In genomic region chr3:133361011-133361410, GRCh38 we compare ENCODE assay signal across 32 cellular contexts. TPM values are rescaled to one million over a fixed set of nuclear protein-coding genes. Genes with fewer than 3 reads are reported as not detected.
"Had no signal": no experiment of that assay in that cellular context is flagged by ENCODE, and none has a peak within 500 bp of the region (broad histone marks: within the 10 kb centered on the region; RNA-seq: fewer than 3 reads in every experiment).

No MANE protein-coding gene starts in this region.

- H3K4me3 ChIP-seq: ascending aorta, esophagus squamous epithelium, heart left ventricle had no signal

- H3K27me3 Mint-ChIP-seq: activated CD8-positive, alpha-beta T cell treated with anti-CD3 and anti-CD28 coated beads for 36 hours; activated naive CD8-positive, alpha-beta T cell treated with anti-CD3 and anti-CD28 coated beads, Interleukin-2, amount 10 ng/mL, durations not matched to agents 7 days and 5 days had no signal

- H3K27ac Mint-ChIP-seq: activated CD8-positive, alpha-beta T cell treated with anti-CD3 and anti-CD28 coated beads for 36 hours; activated naive CD4-positive, alpha-beta T cell treated with anti-CD3 and anti-CD28 coated beads, Interleukin-2, amount 10 ng/mL, durations not matched to agents 7 days and 5 days; activated naive CD4-positive, alpha-beta T cell treated with anti-CD3 and anti-CD28 coated beads, Interleukin-2, amount 50 U/mL, for 72 hours; activated naive CD8-positive, alpha-beta T cell treated with anti-CD3 and anti-CD28 coated beads, Interleukin-2, amount 10 ng/mL, durations not matched to agents 7 days and 5 days; activated T-helper 17 cell treated with anti-CD3 and anti-CD28 coated beads, Interleukin-2, amount 50 U/mL, for 72 hours; effector memory CD8-positive, alpha-beta T cell; T-cell; T-helper 1 cell treated with Interleukin-12 subunit alpha and Interleukin-12 subunit beta and Interleukin-4 antibody, amounts not matched to agents 30 μg/mL and 1 μg/mL, for 36 hours had no signal

- H3K4me1 Mint-ChIP-seq: activated naive CD4-positive, alpha-beta T cell treated with anti-CD3 and anti-CD28 coated beads, Interleukin-2, amount 10 ng/mL, durations not matched to agents 7 days and 5 days; activated T-helper 17 cell treated with anti-CD3 and anti-CD28 coated beads, Interleukin-2, amount 50 U/mL, for 72 hours; T-cell had no signal

- H3K27me3 ChIP-seq: ascending aorta, esophagus squamous epithelium, heart left ventricle had no signal

- H3K4me1 ChIP-seq: ascending aorta, esophagus squamous epithelium, heart left ventricle had no signal

- H3K9me3 Mint-ChIP-seq: activated CD8-positive, alpha-beta T cell treated with anti-CD3 and anti-CD28 coated beads for 36 hours; activated naive CD8-positive, alpha-beta T cell treated with anti-CD3 and anti-CD28 coated beads, Interleukin-2, amount 10 ng/mL, durations not matched to agents 7 days and 5 days; effector memory CD8-positive, alpha-beta T cell; T-helper 1 cell treated with Interleukin-12 subunit alpha and Interleukin-12 subunit beta and Interleukin-4 antibody, amounts not matched to agents 30 μg/mL and 1 μg/mL, for 36 hours had no signal

- H3K27ac ChIP-seq: ascending aorta, epithelial cell of prostate, esophagus squamous epithelium, heart left ventricle had no signal

- ATAC-seq: activated CD8-positive, alpha-beta T cell treated with anti-CD3 and anti-CD28 coated beads for 36 hours; activated naive CD4-positive, alpha-beta T cell treated with anti-CD3 and anti-CD28 coated beads, Interleukin-2, amount 50 U/mL, for 72 hours; activated T-cell treated with anti-CD3 and anti-CD28 coated beads, Interleukin-2, amount 50 U/mL, for 4 hours; activated T-helper 17 cell treated with anti-CD3 and anti-CD28 coated beads, Interleukin-2, amount 50 U/mL, for 72 hours; effector memory CD8-positive, alpha-beta T cell; heart left ventricle; T-cell had no signal

- H3K4me3 Mint-ChIP-seq: activated CD8-positive, alpha-beta T cell treated with anti-CD3 and anti-CD28 coated beads for 36 hours; activated naive CD4-positive, alpha-beta T cell treated with anti-CD3 and anti-CD28 coated beads, Interleukin-2, amount 10 ng/mL, durations not matched to agents 7 days and 5 days; activated naive CD8-positive, alpha-beta T cell treated with anti-CD3 and anti-CD28 coated beads, Interleukin-2, amount 10 ng/mL, durations not matched to agents 7 days and 5 days; activated T-cell treated with anti-CD3 and anti-CD28 coated beads, Interleukin-2, amount 50 U/mL, for 4 hours; activated T-helper 17 cell treated with anti-CD3 and anti-CD28 coated beads, Interleukin-2, amount 50 U/mL, for 72 hours; brain; effector memory CD8-positive, alpha-beta T cell; T-cell; T-helper 1 cell treated with Interleukin-12 subunit alpha and Interleukin-12 subunit beta and Interleukin-4 antibody, amounts not matched to agents 30 μg/mL and 1 μg/mL, for 36 hours had no signal

- DNase-seq: activated CD4-positive, alpha-beta T cell treated with anti-CD3 and anti-CD28 coated beads for 4 hours; activated CD4-positive, alpha-beta T cell treated with anti-CD3 and anti-CD28 coated beads, Interleukin-2, amount 50 U/mL, for 1 hour; activated CD4-positive, alpha-beta T cell treated with anti-CD3 and anti-CD28 coated beads, Interleukin-2, amount 50 U/mL, for 48 hours; activated CD4-positive, CD25-positive, alpha-beta regulatory T cell; activated CD4-positive, CD25-positive, alpha-beta regulatory T cell treated with anti-CD3 and anti-CD28 coated beads, Interleukin-2, amount 50 U/mL, for 72 hours; activated CD8-positive, alpha-beta memory T cell treated with anti-CD3 and anti-CD28 coated beads for 24 hours; activated CD8-positive, alpha-beta T cell treated with anti-CD3 and anti-CD28 coated beads for 36 hours; activated effector memory CD4-positive, alpha-beta T cell treated with anti-CD3 and anti-CD28 coated beads, Interleukin-2, amount 50 U/mL, for 16 hours; activated naive CD4-positive, alpha-beta T cell treated with anti-CD3 and anti-CD28 coated beads, Interleukin-2, amount 10 ng/mL, durations not matched to agents 7 days and 5 days; activated naive CD8-positive, alpha-beta T cell treated with anti-CD3 and anti-CD28 coated beads, Interleukin-2, amount 10 ng/mL, durations not matched to agents 7 days and 5 days; activated T-cell treated with anti-CD3 and anti-CD28 coated beads, Interleukin-2, amount 50 U/mL, for 4 hours; caudate nucleus; cortex of kidney; dermis blood vessel endothelial cell; effector CD4-positive, alpha-beta T cell; effector memory CD8-positive, alpha-beta T cell; esophagus squamous epithelium; glutamatergic neuron; heart left ventricle; hypothalamus; T-cell; T1000 had no signal

- H3K36me3 Mint-ChIP-seq: activated naive CD4-positive, alpha-beta T cell treated with anti-CD3 and anti-CD28 coated beads, Interleukin-2, amount 10 ng/mL, durations not matched to agents 7 days and 5 days; activated naive CD8-positive, alpha-beta T cell treated with anti-CD3 and anti-CD28 coated beads, Interleukin-2, amount 10 ng/mL, durations not matched to agents 7 days and 5 days; T-cell had no signal

- H3K36me3 ChIP-seq: ascending aorta, esophagus squamous epithelium, heart left ventricle had no signal

RNA-seq across cellular contexts. Expression of gene BFSP2, which starts 38.8 kb away (rescaled TPM):
- total RNA-seq: activated naive CD4-positive, alpha-beta T cell treated with anti-CD3 and anti-CD28 coated beads, Interleukin-2, amount 50 U/mL, for 72 hours; activated naive CD8-positive, alpha-beta T cell treated with anti-CD3 and anti-CD28 coated beads, Interleukin-2, amount 10 ng/mL, durations not matched to agents 7 days and 5 days; activated T-cell treated with anti-CD3 and anti-CD28 coated beads, Interleukin-2, amount 50 U/mL, for 4 hours; ascending aorta; chondrocyte; dermis blood vessel endothelial cell; esophagus squamous epithelium; fibroblast of lung; fibroblast of villous mesenchyme; frontal cortex; heart left ventricle had no signal
